In genomic region chrX:22462959-22463358, GRCh38 we compare ENCODE assay signal across 31 cellular contexts.
"Had no signal": no experiment of that assay in that cellular context is flagged by ENCODE, and none has a peak within 500 bp of the region (broad histone marks: within the 10 kb centered on the region; RNA-seq: fewer than 3 reads in every experiment).

No MANE protein-coding gene starts in this region.

- H3K4me1 Mint-ChIP-seq: naive thymus-derived CD4-positive, alpha-beta T cell; nephron had no signal

- H3K4me1 ChIP-seq: neural progenitor cell, parathyroid adenoma, psoas muscle, spleen, stomach, thyroid gland, tibial nerve, upper lobe of left lung, vagina had no signal

- H3K9me3 Mint-ChIP-seq: nephron; neural progenitor cell; stimulated activated naive B cell treated with anti-CD40 and anti-IgM and Interleukin-4, amounts not matched to agents 10 μg/mL and 1 μg/mL and 100 μg/mL, for 72 hours; stimulated activated naive CD8-positive, alpha-beta T cell treated with anti-CD3 and anti-CD28 coated beads, Interleukin-15, Interleukin-2, amounts not matched to agents 100 ng/mL and 50 ng/mL, for 24 hours had no signal

- DNase-seq: naive thymus-derived CD4-positive, alpha-beta T cell; natural killer cell; occipital lobe; ovary; posterior cingulate gyrus; psoas muscle; right cardiac atrium; spleen; stimulated activated CD4-positive, alpha-beta T cell treated with anti-CD3 and anti-CD28 coated beads, Interleukin-12 subunit alpha, Interleukin-12 subunit beta, amount 100 ng/mL, for 4 hours; stimulated activated CD4-positive, alpha-beta T cell treated with anti-CD3 and anti-CD28 coated beads, Interleukin-1b, Interleukin-23, amount 100 ng/mL, for 48 hours; stimulated activated CD4-positive, alpha-beta T cell treated with anti-CD3 and anti-CD28 coated beads, Interleukin-4, amount 100 ng/mL, for 1 hour; stimulated activated CD4-positive, alpha-beta T cell treated with anti-CD3 and anti-CD28 coated beads, Interleukin-4, amount 100 ng/mL, for 4 hours; stimulated activated CD8-positive, alpha-beta memory T cell treated with anti-CD3 and anti-CD28 coated beads, Interleukin-4, amount 100 ng/mL, for 48 hours; stimulated activated naive B cell treated with anti-CD40 and anti-IgM and Interleukin-4, amounts not matched to agents 10 μg/mL and 1 μg/mL and 100 μg/mL, for 72 hours; stimulated activated naive CD4-positive, alpha-beta T cell treated with Interleukin-2 at 50 U/mL for 16 hours; stomach; thyroid gland; trophoblast cell; upper lobe of left lung had no signal

- H3K79me2 ChIP-seq: parathyroid adenoma had no signal

- H3K9ac ChIP-seq: neural progenitor cell, parathyroid adenoma had no signal

- ATAC-seq: naive thymus-derived CD4-positive, alpha-beta T cell; natural killer cell; psoas muscle; right cardiac atrium; sciatic nerve; stimulated activated naive B cell treated with anti-CD40 and anti-IgM and Interleukin-4, amounts not matched to agents 10 μg/mL and 1 μg/mL and 100 μg/mL, for 72 hours had no signal

- H3K4me3 Mint-ChIP-seq: naive thymus-derived CD4-positive, alpha-beta T cell; natural killer cell; nephron; neural progenitor cell; stimulated activated naive B cell treated with anti-CD40 and anti-IgM and Interleukin-4, amounts not matched to agents 10 μg/mL and 1 μg/mL and 100 μg/mL, for 72 hours; stimulated activated naive CD8-positive, alpha-beta T cell treated with anti-CD3 and anti-CD28 coated beads, Interleukin-15, Interleukin-2, amounts not matched to agents 100 ng/mL and 50 ng/mL, for 24 hours had no signal

- H3K9me3 ChIP-seq: ovary, psoas muscle, spleen, stomach, thoracic aorta, thyroid gland, tibial nerve, upper lobe of left lung, vagina had no signal

- H3K27me3 ChIP-seq: neural progenitor cell, ovary, spleen, stomach, thyroid gland, tibial nerve, upper lobe of left lung, vagina had no signal

- H3K36me3 ChIP-seq: neural progenitor cell, ovary, spleen, stomach, thoracic aorta, thyroid gland, tibial nerve, upper lobe of left lung, vagina had no signal

- H2AFZ ChIP-seq: neural progenitor cell, parathyroid adenoma had no signal

- H3K4me2 ChIP-seq: neural progenitor cell, smooth muscle cell had no signal

- H3K27ac ChIP-seq: neural progenitor cell, ovary, parathyroid adenoma, psoas muscle, skin epidermis, spleen, stomach, thoracic aorta, thyroid gland, tibial nerve, upper lobe of left lung, vagina had no signal

- H3K4me3 ChIP-seq: neural progenitor cell, ovary, psoas muscle, skin epidermis, smooth muscle cell, spleen, stomach, thoracic aorta, thyroid gland, tibial nerve, upper lobe of left lung, vagina had no signal

- FAIRE-seq: urothelium cell line had no signal

- H3K27me3 Mint-ChIP-seq: naive thymus-derived CD4-positive, alpha-beta T cell; progenitor cell of endocrine pancreas; stimulated activated naive B cell treated with anti-CD40 and anti-IgM and Interleukin-4, amounts not matched to agents 10 μg/mL and 1 μg/mL and 100 μg/mL, for 72 hours; stimulated activated naive CD8-positive, alpha-beta T cell treated with anti-CD3 and anti-CD28 coated beads, Interleukin-15, Interleukin-2, amounts not matched to agents 100 ng/mL and 50 ng/mL, for 24 hours had no signal

- H3K36me3 Mint-ChIP-seq: naive thymus-derived CD4-positive, alpha-beta T cell; natural killer cell; neural progenitor cell; stimulated activated naive B cell treated with anti-CD40 and anti-IgM and Interleukin-4, amounts not matched to agents 10 μg/mL and 1 μg/mL and 100 μg/mL, for 72 hours had no signal
